ENCODE assay signal across 8 cellular contexts in genomic region chr1:8816831-8817412, GRCh38. TPM values are rescaled to one million over a fixed set of nuclear protein-coding genes. Genes with fewer than 3 reads are reported as not detected.
A peak's percentile ranks its signal among the peaks of the same experiment; 100 is the strongest.
DNase-seq lines count a peak whose midpoint lies in the region; ATAC-seq and TF ChIP-seq lines count a peak whose summit lies in the region.

No MANE protein-coding gene starts in this region.

- peak overlapping the region; percentile 92 for H3K4me3 ChIP-seq in PC-9
- peak overlapping the region; percentile 77 for H3K4me3 ChIP-seq in hepatocyte
- H3K4me3 ChIP-seq in retinal pigment epithelial cell (ENCODE audit: low read length), result peak overlapping the region; percentile 88

- H3K27me3 ChIP-seq in PC-9 (ENCODE audit: insufficient read depth, low read depth) (no peaks in the 10 kb centered on the region), hepatocyte (no peaks in the 10 kb centered on the region)

- under 1% methylated on average over 40 of the region's 41 CpGs for WGBS in hepatocyte (ENCODE audit: low lambda C conversion rate, missing lambda C conversion rate)

- H3K9me3 ChIP-seq in PC-9 (ENCODE audit: insufficient read depth, low read depth) (no peaks in the 10 kb centered on the region), hepatocyte (ENCODE audit: low read depth) (no peaks in the 10 kb centered on the region)

- H3F3A ChIP-seq in PC-9 (ENCODE audit: insufficient read depth, low read depth), result peaks cover 16% of the 10 kb centered on the region

- peak overlapping the region; percentile 73 for H3K27ac ChIP-seq in PC-9
- H3K27ac ChIP-seq in hepatocyte, result peak overlapping the region; percentile 98

- peak; percentile 56 for DNase-seq in COLO668 (lab: John Stamatoyannopoulos, UW; ENCODE audit: unreplicated experiment)
- peak; percentile 20 to 47 for DNase-seq in PC-9
- peak; percentile 30 for DNase-seq in activated naive CD8-positive, alpha-beta T cell treated with anti-CD3 and anti-CD28 coated beads, Interleukin-2, amount 50 U/mL, for 24 hours
- DNase-seq in hepatocyte (ENCODE audit: low spot score), result peak; percentile 41
- DNase-seq in retinal pigment epithelial cell (ENCODE audit: low read depth), result no peak
- DNase-seq in central memory CD4-positive, alpha-beta T cell, result no peak

- no peaks in the 10 kb centered on the region for H4K20me1 ChIP-seq in PC-9 (ENCODE audit: insufficient read depth)
- H4K20me1 ChIP-seq in hepatocyte (ENCODE audit: insufficient read depth, poor library complexity, severe bottlenecking), result peaks cover 8% of the 10 kb centered on the region

- H3K36me3 ChIP-seq in PC-9 (ENCODE audit: low read depth), result no peaks in the 10 kb centered on the region
- no peaks in the 10 kb centered on the region for H3K36me3 ChIP-seq in hepatocyte (replicated peaks; ENCODE audit: insufficient read depth, low read depth)

- H3K9me3 Mint-ChIP-seq in activated naive CD8-positive, alpha-beta T cell treated with anti-CD3 and anti-CD28 coated beads, Interleukin-2, amount 50 U/mL, for 24 hours, result no peaks in the 10 kb centered on the region

- H3K9me2 ChIP-seq in PC-9 (ENCODE audit: insufficient read depth), result no peaks in the 10 kb centered on the region
- H3K9me2 ChIP-seq in hepatocyte (replicated peaks; ENCODE audit: insufficient read depth), result no peaks in the 10 kb centered on the region

- peak overlapping the region; percentile 92 for H3K27ac Mint-ChIP-seq in activated naive CD8-positive, alpha-beta T cell treated with anti-CD3 and anti-CD28 coated beads, Interleukin-2, amount 50 U/mL, for 24 hours

- TF ChIP-seq CTCF in PC-9 (conservative IDR thresholded peaks at IDR 0.05), result no peak
- TF ChIP-seq CTCF in hepatocyte (IDR thresholded peaks at IDR 0.05; ENCODE audit: poor library complexity), result no peak
- no peak for TF ChIP-seq CTCF in retinal pigment epithelial cell (conservative IDR thresholded peaks at IDR 0.05; ENCODE audit: low read depth, low read length)

- H3K4me1 ChIP-seq in PC-9 (replicated peaks; ENCODE audit: insufficient read depth) (peaks cover 41% of the 10 kb centered on the region), hepatocyte (ENCODE audit: insufficient read depth) (peaks cover 30% of the 10 kb centered on the region)

- ATAC-seq in GM21526 (IDR thresholded peaks at IDR 0.05; ENCODE audit: low FRiP score, unreplicated experiment) (peak; percentile 21), HG02610 (IDR thresholded peaks at IDR 0.05; ENCODE audit: unreplicated experiment) (no peak)
- no peak for ATAC-seq in activated naive CD8-positive, alpha-beta T cell treated with anti-CD3 and anti-CD28 coated beads, Interleukin-2, amount 50 U/mL, for 24 hours

- POLR2A ChIA-PET in PC-9 (lab: Charles Lee; ENCODE audit: unreplicated experiment), result interaction anchor here (0.9 kb wide), 1 partner anchor 158 kb away, joined by 22 read pairs; no protein-coding TSS in a partner anchor

- H3K36me3 Mint-ChIP-seq in activated naive CD8-positive, alpha-beta T cell treated with anti-CD3 and anti-CD28 coated beads, Interleukin-2, amount 50 U/mL, for 24 hours (ENCODE audit: low read depth), result no peaks in the 10 kb centered on the region

- intact Hi-C loops in PC-9 (cut with micrococcal nuclease; ENCODE audit: unreplicated experiment), result loop anchor here (1.0 to 5.0 kb wide), 2 partner anchors 28 to 85 kb away; no protein-coding TSS in a partner anchor

- peaks cover 48% of the 10 kb centered on the region for H3K79me2 ChIP-seq in PC-9 (ENCODE audit: low read depth)
- peaks cover 54% of the 10 kb centered on the region for H3K79me2 ChIP-seq in hepatocyte

- H2AFZ ChIP-seq in PC-9 (peak overlapping the region; percentile 87), hepatocyte (peak overlapping the region; percentile 62)

- peak overlapping the region; percentile 98 for H3K4me2 ChIP-seq in PC-9
- peak overlapping the region; percentile 84 for H3K4me2 ChIP-seq in hepatocyte

- BruUV-seq in PC-9 (replicated peaks; lab: Mats Ljungman, UMichigan), result TSS peak; percentile 65

- CTCF ChIA-PET in PC-9 (lab: Charles Lee), result no interaction called here

- H3K4me1 Mint-ChIP-seq in activated naive CD8-positive, alpha-beta T cell treated with anti-CD3 and anti-CD28 coated beads, Interleukin-2, amount 50 U/mL, for 24 hours, result peaks cover 49% of the 10 kb centered on the region

- H3K4me3 Mint-ChIP-seq in activated naive CD8-positive, alpha-beta T cell treated with anti-CD3 and anti-CD28 coated beads, Interleukin-2, amount 50 U/mL, for 24 hours, result peak overlapping the region; percentile 92

- no peaks in the 10 kb centered on the region for H3K27me3 Mint-ChIP-seq in activated naive CD8-positive, alpha-beta T cell treated with anti-CD3 and anti-CD28 coated beads, Interleukin-2, amount 50 U/mL, for 24 hours

RNA-seq across cellular contexts. Expression of gene RERE, which starts 0.5 kb away (rescaled TPM):
- total RNA-seq in PC-9 (2021) (73.4 and 98.7 TPM in 2 replicates), hepatocyte (39.8 and 46.0 TPM in 2 replicates)
- 62.8 and 74.3 TPM in 2 replicates for polyA plus RNA-seq in hepatocyte

Comparison
In these comparisons a context has a peak if more than half of its experiments do, and no peak if none do; other contexts are left out.
1. DNase-seq: peak in COLO668 (single experiment), PC-9 (2 of 2), activated naive CD8-positive, alpha-beta T cell treated with anti-CD3 and anti-CD28 coated beads, Interleukin-2, amount 50 U/mL, for 24 hours (single experiment) and hepatocyte (single experiment); none in retinal pigment epithelial cell (single experiment) and central memory CD4-positive, alpha-beta T cell (single experiment).
2. Peak in every context shown above with its lines, with median percentiles within 50 percentile points of each other: H3K4me3 ChIP-seq.